6 cellular contexts compared by ENCODE assay signal in genomic region chrX:2452799-2453198, GRCh38.
"Had no signal": no experiment of that assay in that cellular context is flagged by ENCODE, and none has a peak within 500 bp of the region (broad histone marks: within the 10 kb centered on the region; RNA-seq: fewer than 3 reads in every experiment).

No MANE protein-coding gene starts in this region.

- DNase-seq: GOT3, HCEC 1CT, IMR-90, KBM-7 had no signal

- H3K4me2 ChIP-seq: KMS-11 had no signal

- H3K9ac ChIP-seq: KMS-11 had no signal

- FAIRE-seq: H54 had no signal

- H3K27ac ChIP-seq: KMS-11 had no signal
